1 cellular context compared by ENCODE assay signal in genomic region chr16:67943619-67944503, GRCh38.
A peak's percentile ranks its signal among the peaks of the same experiment; 100 is the strongest.
TF ChIP-seq lines count a peak whose summit lies in the region.

Gene LCAT, minus strand, starts transcription at chr16:67944120. Its CDS starts 19 bp downstream, at chr16:67944101.

TF ChIP-seq in HepG2, 621 proteins besides CTCF, POLR2A, EP300 and RAD21 (continued from another document and continues in another):
- TF ChIP-seq ZNF816 (CRISPR knock-in tag; IDR thresholded peaks at IDR 0.05; ENCODE audit: borderline replicate concordance) = 0 out of 2 replicates have a peak, but pooled peaks have one; percentile 3
- TF ChIP-seq ZNF260 (CRISPR knock-in tag; IDR thresholded peaks at IDR 0.05; ENCODE audit: borderline replicate concordance, low read depth) = no peak
- TF ChIP-seq ZSCAN9 (CRISPR knock-in tag; IDR thresholded peaks at IDR 0.05; ENCODE audit: borderline replicate concordance) = peak; percentile 49
- no peak for TF ChIP-seq ZNF343 (CRISPR knock-in tag; IDR thresholded peaks at IDR 0.05)
- no peak for TF ChIP-seq JUNB (CRISPR knock-in tag; IDR thresholded peaks at IDR 0.05; ENCODE audit: borderline replicate concordance)
- TF ChIP-seq MYPOP (CRISPR knock-in tag; IDR thresholded peaks at IDR 0.05) = no peak
- TF ChIP-seq CSRNP1 (CRISPR knock-in tag; IDR thresholded peaks at IDR 0.05) = peak; percentile 92
- peak; percentile 64 for TF ChIP-seq NCOA2 (CRISPR knock-in tag; IDR thresholded peaks at IDR 0.05)
- TF ChIP-seq ZNF274 (CRISPR knock-in tag; IDR thresholded peaks at IDR 0.05) = no peak; the same call in 1 of the 2 replicates
- TF ChIP-seq NAIF1 (CRISPR knock-in tag; IDR thresholded peaks at IDR 0.05; ENCODE audit: borderline replicate concordance) = no peak
- peak; percentile 68; the same call in 1 of the 2 replicates for TF ChIP-seq ZSCAN5A (CRISPR knock-in tag; IDR thresholded peaks at IDR 0.05; ENCODE audit: borderline replicate concordance)
- no peak; the same call in 1 of the 2 replicates for TF ChIP-seq ZBTB42 (CRISPR knock-in tag; IDR thresholded peaks at IDR 0.05)
- no peak for TF ChIP-seq HMG20A (CRISPR knock-in tag; IDR thresholded peaks at IDR 0.05; ENCODE audit: borderline replicate concordance)
- TF ChIP-seq TFDP1 (CRISPR knock-in tag; IDR thresholded peaks at IDR 0.05; ENCODE audit: borderline replicate concordance) = 0 out of 2 replicates have a peak, but pooled peaks have one; percentile 22
- 0 out of 2 replicates have a peak, but pooled peaks have one; percentile 38 for TF ChIP-seq GMEB2 (CRISPR knock-in tag; IDR thresholded peaks at IDR 0.05; ENCODE audit: low read depth)
- no peak for TF ChIP-seq ZNF256 (CRISPR knock-in tag; conservative IDR thresholded peaks at IDR 0.05)
- TF ChIP-seq SNAPC4 (CRISPR knock-in tag; IDR thresholded peaks at IDR 0.05) = no peak
- TF ChIP-seq ZNF407 (CRISPR knock-in tag; IDR thresholded peaks at IDR 0.05; ENCODE audit: not compliant biosample characterization) = peak; percentile 56
- TF ChIP-seq XRCC5 (optimal IDR thresholded peaks at IDR 0.05; ENCODE audit: low read length) = peak; percentile 87
- peak; percentile 83; the same call in 1 of the 2 replicates for TF ChIP-seq DR1 (CRISPR knock-in tag; IDR thresholded peaks at IDR 0.05)
- 0 out of 4 replicates have a peak, but pooled peaks of 1 of the 2 experiments have one; percentile 24 for TF ChIP-seq HMGXB4 (CRISPR knock-in tag; IDR thresholded peaks at IDR 0.05; ENCODE audit: borderline replicate concordance in 1 of 2, low read depth in 1 of 2)
- TF ChIP-seq CENPBD1 (CRISPR knock-in tag; IDR thresholded peaks at IDR 0.05; ENCODE audit: borderline replicate concordance, low read depth) = no peak
- no peak; the same call in 1 of the 2 replicates for TF ChIP-seq CBFB (CRISPR knock-in tag; IDR thresholded peaks at IDR 0.05)
- no peak for TF ChIP-seq ZNF740 (CRISPR knock-in tag; IDR thresholded peaks at IDR 0.05)
- TF ChIP-seq DNMT1 (CRISPR knock-in tag; IDR thresholded peaks at IDR 0.05) = no peak
- no peak for TF ChIP-seq ZFP36L2 (CRISPR knock-in tag; IDR thresholded peaks at IDR 0.05)
- no peak for TF ChIP-seq ZNF562 (CRISPR knock-in tag; IDR thresholded peaks at IDR 0.05; ENCODE audit: borderline replicate concordance)
- TF ChIP-seq MTA1 (CRISPR knock-in tag; IDR thresholded peaks at IDR 0.05; ENCODE audit: borderline replicate concordance) = peak; percentile 14; the same call in 1 of the 2 replicates
- TF ChIP-seq MLX (CRISPR knock-in tag; IDR thresholded peaks at IDR 0.05) = no peak; the same call in 1 of the 2 replicates
